12 cellular contexts compared by ENCODE assay signal in genomic region chr1:63618001-63618400, GRCh38.
"Had no signal": no experiment of that assay in that cellular context is flagged by ENCODE, and none has a peak within 500 bp of the region (broad histone marks: within the 10 kb centered on the region; RNA-seq: fewer than 3 reads in every experiment).

No MANE protein-coding gene starts in this region.

- H3K36me3 Mint-ChIP-seq: activated naive CD8-positive, alpha-beta T cell had no signal

- H3K27ac Mint-ChIP-seq: activated naive CD8-positive, alpha-beta T cell; activated T-cell treated with anti-CD3 and anti-CD28 coated beads, Interleukin-2, amount 50 U/mL, for 24 hours had no signal

- H3K27me3 ChIP-seq: neutrophil, thyroid gland had no signal

- H3K4me3 Mint-ChIP-seq: activated naive CD8-positive, alpha-beta T cell; activated T-cell treated with anti-CD3 and anti-CD28 coated beads, Interleukin-2, amount 50 U/mL, for 24 hours; naive thymus-derived CD8-positive, alpha-beta T cell had no signal

- H3K27ac ChIP-seq: lower lobe of right lung, skin epidermis, thyroid gland had no signal

- H3K36me3 ChIP-seq: lower lobe of right lung, neutrophil, thyroid gland had no signal

- H3K9me3 Mint-ChIP-seq: activated T-cell treated with anti-CD3 and anti-CD28 coated beads, Interleukin-2, amount 50 U/mL, for 24 hours; naive thymus-derived CD8-positive, alpha-beta T cell had no signal

- H3K4me3 ChIP-seq: lower lobe of right lung, mucosa of descending colon, skin epidermis, thyroid gland had no signal

- H3K27me3 Mint-ChIP-seq: activated naive CD8-positive, alpha-beta T cell; activated T-cell treated with anti-CD3 and anti-CD28 coated beads, Interleukin-2, amount 50 U/mL, for 24 hours; naive thymus-derived CD8-positive, alpha-beta T cell had no signal

- ATAC-seq: lower lobe of right lung; mucosa of descending colon; naive thymus-derived CD8-positive, alpha-beta T cell had no signal

- H3K9me3 ChIP-seq: lower lobe of right lung, mucosa of descending colon, neutrophil, thyroid gland had no signal

- DNase-seq: activated CD4-positive, alpha-beta T cell treated with anti-CD3 and anti-CD28 coated beads, Interleukin-2, amount 50 U/mL, for 4 hours; activated effector memory CD4-positive, alpha-beta T cell treated with anti-CD3 and anti-CD28 coated beads, Interleukin-2, amount 50 U/mL, for 16 hours; activated T-cell treated with anti-CD3 and anti-CD28 coated beads, Interleukin-2, amount 50 U/mL, for 24 hours; anterior cingulate cortex; hippocampal formation; lower lobe of right lung; mucosa of descending colon; naive thymus-derived CD8-positive, alpha-beta T cell; thyroid gland had no signal
